8 cellular contexts compared by ENCODE assay signal in the genomic region with DNA sequence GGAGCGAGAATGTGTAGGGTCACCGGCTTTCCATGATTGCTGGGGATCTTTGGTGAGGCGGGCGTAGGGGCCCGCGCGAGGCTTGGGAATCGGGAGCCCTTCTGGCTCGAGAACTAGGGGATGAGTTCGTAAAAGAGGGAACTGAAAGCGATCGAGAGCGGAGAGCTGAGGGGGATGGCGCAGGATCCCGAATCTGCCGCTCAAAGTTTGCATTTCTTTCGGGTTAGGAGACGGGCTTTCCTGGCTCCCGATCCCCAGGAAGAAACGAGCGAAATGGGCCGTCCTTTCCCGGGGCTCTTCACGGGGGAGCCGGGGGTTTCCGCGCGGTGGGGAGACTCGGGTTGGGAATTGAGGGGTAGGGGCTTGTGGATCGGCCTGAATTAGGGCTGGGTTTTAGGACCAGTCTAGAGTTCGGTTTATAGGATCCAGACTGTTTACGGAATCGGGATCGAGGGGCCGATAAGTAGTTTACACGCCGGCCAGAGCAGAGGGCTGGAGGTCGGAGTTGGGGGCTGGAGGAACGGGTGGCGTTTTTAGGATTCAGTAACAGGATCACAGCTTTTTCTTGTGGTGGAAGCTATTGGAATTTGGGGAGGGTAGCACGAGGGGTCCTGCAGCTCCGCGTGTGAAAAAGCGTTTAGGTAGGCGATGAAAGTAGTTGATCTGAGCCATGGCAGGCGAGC. TPM values are rescaled to one million over a fixed set of nuclear protein-coding genes. Genes with fewer than 3 reads are reported as not detected.
DNase-seq lines count a peak whose midpoint lies in the region; ATAC-seq, FAIRE-seq and TF ChIP-seq lines count a peak whose summit lies in the region.

No MANE protein-coding gene starts in this region.

- peaks cover 4% of the 10 kb centered on the region for H3K36me3 Mint-ChIP-seq in chondrocyte (ENCODE audit: low read depth)

- ATAC-seq in GM19351 (IDR thresholded peaks at IDR 0.05; ENCODE audit: unreplicated experiment) = no peak

- no peak for FAIRE-seq in D721Med (lab: Jason Lieb, UNC)

- H3K27me3 Mint-ChIP-seq in chondrocyte (ENCODE audit: low read depth) = no peaks in the 10 kb centered on the region

- H2AFZ ChIP-seq in KMS-11 (ENCODE audit: low read depth) = peak overlapping the region; percentile 30; the same call in 1 of the 2 replicates

- H3K27ac ChIP-seq in KMS-11 (no peak overlapping the region), vagina (peak overlapping the region; percentile 87)

- TF ChIP-seq CTCF in KMS-11 (conservative IDR thresholded peaks at IDR 0.05; ENCODE audit: low read depth, low read length) = no peak
- no peak for TF ChIP-seq CTCF in chondrocyte (IDR thresholded peaks at IDR 0.05)
- no peak for TF ChIP-seq CTCF in vagina (IDR thresholded peaks at IDR 0.05)
- no peak for TF ChIP-seq CTCF in D721Med (IDR thresholded peaks at IDR 0.05; ENCODE audit: insufficient read depth, missing control alignments)

- H3K27ac Mint-ChIP-seq in chondrocyte (ENCODE audit: unreplicated experiment) = peak overlapping the region; percentile 98

- H4K20me1 ChIP-seq in KMS-11 (ENCODE audit: insufficient read depth) = no peaks in the 10 kb centered on the region

- H3K4me2 ChIP-seq in KMS-11 = peak overlapping the region; percentile 36; the same call in 1 of the 2 replicates

- peaks cover 60% of the 10 kb centered on the region for H3K4me1 Mint-ChIP-seq in chondrocyte (ENCODE audit: low read depth)

- peaks cover 19% of the 10 kb centered on the region for H3K4me1 ChIP-seq in KMS-11 (ENCODE audit: low read depth, poor library complexity, severe bottlenecking)
- peaks cover 67% of the 10 kb centered on the region for H3K4me1 ChIP-seq in vagina

- no peak for TF ChIP-seq POLR2A in vagina (IDR thresholded peaks at IDR 0.05)

- H3K9me3 ChIP-seq in vagina = no peaks in the 10 kb centered on the region

- no peak overlapping the region for H3K9ac ChIP-seq in KMS-11

- H3K36me3 ChIP-seq in KMS-11 (ENCODE audit: insufficient read depth) = no peaks in the 10 kb centered on the region
- no peaks in the 10 kb centered on the region for H3K36me3 ChIP-seq in vagina

- no peaks in the 10 kb centered on the region for H3K9me3 Mint-ChIP-seq in chondrocyte (ENCODE audit: low read depth)

- DNase-seq in EL (peak; percentile 32), chondrocyte (ENCODE audit: low spot score) (no peak), mesenteric fat pad (ENCODE audit: low spot score) (peak; percentile 82), vagina (ENCODE audit: extremely low spot score in 2 of 2) (no peak), T-helper 9 cell (no peak), D721Med (ENCODE audit: insufficient read length, low spot score) (no peak)

- no peak overlapping the region for H3K4me3 ChIP-seq in KMS-11 (IDR thresholded peaks at IDR 0.05; ENCODE audit: insufficient read depth, low read depth, low read length)
- peak overlapping the region; percentile 64 to 82 for H3K4me3 ChIP-seq in vagina

- H3K27me3 ChIP-seq in KMS-11 (ENCODE audit: insufficient read depth, low read depth) (no peaks in the 10 kb centered on the region; the same call in 1 of the 2 replicates), vagina (no peaks in the 10 kb centered on the region)

- H3K79me2 ChIP-seq in KMS-11 (ENCODE audit: insufficient read depth, low read depth) = no peaks in the 10 kb centered on the region

- intact Hi-C loops in vagina (cut with DNase I) = loop anchor here (2.0 kb wide), 1 partner anchor 183 kb away; no protein-coding TSS in a partner anchor

- peak overlapping the region; percentile 99 for H3K4me3 Mint-ChIP-seq in chondrocyte (ENCODE audit: unreplicated experiment)

RNA-seq across cellular contexts. Expression of gene PKNOX2, which starts 1.3 kb away (rescaled TPM):
- total RNA-seq in chondrocyte (34.0 to 74.0 TPM (median 34.9 TPM) in 3 replicates), mesenteric fat pad (2.6 TPM), vagina (3.4 TPM)

RNA-seq across cellular contexts. Expression of gene TMEM218, which starts 54.4 kb away (rescaled TPM):
- total RNA-seq in chondrocyte (11.5 to 15.2 TPM (median 12.0 TPM) in 3 replicates), mesenteric fat pad (24.6 TPM), vagina (12.8 TPM)

Comparison
In these comparisons a context has a peak if more than half of its experiments do, and no peak if none do; other contexts are left out.
1. DNase-seq: peak in EL (single experiment) and mesenteric fat pad (single experiment); none in chondrocyte (single experiment), vagina (0 of 2), T-helper 9 cell (single experiment) and D721Med (single experiment).